Comparison of ENCODE assay signal across 8 cellular contexts in genomic region chr6:138654715-138655634, GRCh38.
DNase-seq lines count a peak whose midpoint lies in the region; ATAC-seq, FAIRE-seq and TF ChIP-seq lines count a peak whose summit lies in the region.

No MANE protein-coding gene starts in this region.

- H3K27ac ChIP-seq in PC-3 (ENCODE audit: low read length) (no peak overlapping the region), testis (no peak overlapping the region)

- H3K9me2 ChIP-seq in PC-3 (replicated peaks; ENCODE audit: low read length), result no peaks in the 10 kb centered on the region

- ATAC-seq in GM18517 (IDR thresholded peaks at IDR 0.05; ENCODE audit: unreplicated experiment) (peak; percentile 100), PC-3 (peak; percentile 64)

- POLR2A ChIA-PET in PC-3 (lab: Charles Lee; ENCODE audit: unreplicated experiment), result interaction anchor here (0.6 kb wide), 1 partner anchor 35 kb away, joined by 12 read pairs; no protein-coding TSS in a partner anchor

- TF ChIP-seq CTCF in HFF-Myc (IDR thresholded peaks at IDR 0.05; ENCODE audit: low read depth, low read length, missing control alignments), result no peak
- TF ChIP-seq CTCF in PC-3 (conservative IDR thresholded peaks at IDR 0.05; ENCODE audit: low read depth, low read length), result no peak
- TF ChIP-seq CTCF in fibroblast of pulmonary artery (IDR thresholded peaks at IDR 0.05; ENCODE audit: low read length, missing control alignments), result no peak
- TF ChIP-seq CTCF in testis (IDR thresholded peaks at IDR 0.05), result no peak

- no peaks in the 10 kb centered on the region for H3F3A ChIP-seq in PC-3 (ENCODE audit: low read length, unreplicated experiment)

- no peak for TF ChIP-seq POLR2A in testis (IDR thresholded peaks at IDR 0.05)

- H3K4me3 ChIP-seq in HFF-Myc (replicated peaks; ENCODE audit: low read depth, low read length) (no peak overlapping the region), PC-3 (ENCODE audit: low read length) (no peak overlapping the region), fibroblast of pulmonary artery (replicated peaks; ENCODE audit: low read depth, low read length) (peak overlapping the region; percentile 43), testis (no peak overlapping the region)

- H3K27me3 ChIP-seq in PC-3 (ENCODE audit: low read length) (no peaks in the 10 kb centered on the region), testis (no peaks in the 10 kb centered on the region)

- peaks cover 4% of the 10 kb centered on the region; the same call in 1 of the 2 replicates for H3K79me2 ChIP-seq in PC-3 (ENCODE audit: low read length)

- H3K9me3 ChIP-seq in PC-3 (ENCODE audit: low read length), result no peaks in the 10 kb centered on the region
- no peaks in the 10 kb centered on the region for H3K9me3 ChIP-seq in testis

- DNase-seq in HFF-Myc (ENCODE audit: extremely low read depth, low read depth) (peak; percentile 15), PC-3 (peak; percentile 3), fibroblast of pulmonary artery (ENCODE audit: low read depth) (peak; percentile 39), amniotic stem cell (lab: John Stamatoyannopoulos, UW) (no peak), testis (no peak), HTR-8/SVneo (ENCODE audit: insufficient read length, low spot score) (no peak), DMS153 treated with DMSO at 0.1 percent for 48 hours (lab: John Stamatoyannopoulos, UW; ENCODE audit: unreplicated experiment) (no peak)

- H2AFZ ChIP-seq in PC-3 (ENCODE audit: low read length), result no peak overlapping the region

- WGBS in testis, 2 donors, result 84 to 85% methylated on average over 6 of the region's 6 CpGs

- H3K4me2 ChIP-seq in PC-3 (ENCODE audit: low read length), result peak overlapping the region; percentile 27; the same call in 1 of the 2 replicates

- BruUV-seq in PC-3 (replicated peaks; lab: Mats Ljungman, UMichigan), result no TSS peak

- H4K20me1 ChIP-seq in PC-3 (ENCODE audit: low read length), result no peaks in the 10 kb centered on the region

- H3K4me1 ChIP-seq in PC-3 (ENCODE audit: insufficient read depth, low read length), result peaks cover 16% of the 10 kb centered on the region
- no peaks in the 10 kb centered on the region for H3K4me1 ChIP-seq in testis

- no peak for FAIRE-seq in HTR-8/SVneo (lab: Jason Lieb, UNC)

- intact Hi-C loops in PC-3 (cut with micrococcal nuclease) (no loop called here), testis (cut with DNase I; ENCODE audit: low total_unique reads) (no loop called here)

- CTCF ChIA-PET in PC-3 (lab: Charles Lee), result interaction anchor here (0.6 kb wide), 1 partner anchor 1541 kb away, joined by 5 read pairs; no protein-coding TSS in a partner anchor

- H3K36me3 ChIP-seq in PC-3 (ENCODE audit: low read depth, low read length) (no peaks in the 10 kb centered on the region), testis (ENCODE audit: low read depth, missing control alignments) (no peaks in the 10 kb centered on the region)

- no peak overlapping the region for H3K9ac ChIP-seq in PC-3 (ENCODE audit: low read length)

Comparison
In these comparisons a context has a peak if more than half of its experiments do, and no peak if none do; other contexts are left out.
1. DNase-seq: peak in HFF-Myc (single experiment), PC-3 (single experiment) and fibroblast of pulmonary artery (single experiment); none in amniotic stem cell (single experiment), testis (single experiment), HTR-8/SVneo (single experiment) and DMS153 treated with DMSO at 0.1 percent for 48 hours (single experiment).